In the genomic region with DNA sequence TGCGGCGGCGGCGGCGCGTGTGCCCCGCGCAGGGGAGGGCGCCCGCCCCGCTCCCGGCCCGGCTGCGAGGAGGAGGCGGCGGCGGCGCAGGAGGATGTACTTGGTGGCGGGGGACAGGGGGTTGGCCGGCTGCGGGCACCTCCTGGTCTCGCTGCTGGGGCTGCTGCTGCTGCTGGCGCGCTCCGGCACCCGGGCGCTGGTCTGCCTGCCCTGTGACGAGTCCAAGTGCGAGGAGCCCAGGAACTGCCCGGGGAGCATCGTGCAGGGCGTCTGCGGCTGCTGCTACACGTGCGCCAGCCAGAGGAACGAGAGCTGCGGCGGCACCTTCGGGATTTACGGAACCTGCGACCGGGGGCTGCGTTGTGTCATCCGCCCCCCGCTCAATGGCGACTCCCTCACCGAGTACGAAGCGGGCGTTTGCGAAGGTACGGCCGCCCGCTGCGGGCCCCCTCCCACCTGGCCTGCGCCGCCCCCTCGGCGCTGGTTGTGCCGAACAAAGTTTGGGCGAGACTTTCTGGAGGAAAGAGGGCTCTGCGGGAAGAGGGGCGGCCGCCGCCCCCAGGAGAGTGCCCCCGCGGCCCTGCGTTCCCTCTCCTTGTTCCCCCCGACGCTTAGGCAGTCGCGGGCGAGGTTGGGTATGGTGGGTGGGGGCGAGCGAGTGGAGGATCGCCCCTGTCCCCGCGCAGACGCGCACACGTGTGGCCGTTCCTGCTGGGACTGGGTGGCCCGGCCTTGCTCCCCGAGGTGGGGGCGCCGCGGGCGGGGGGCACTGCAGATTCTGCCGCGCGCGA, we compare ENCODE assay signal across 1 cellular context.
TF ChIP-seq lines count a peak whose summit lies in the region.

No MANE protein-coding gene starts in this region.

TF ChIP-seq in HepG2, 621 proteins besides CTCF, POLR2A, EP300 and RAD21 (continued from another document and continues in another):
- TF ChIP-seq, protein P1, sequence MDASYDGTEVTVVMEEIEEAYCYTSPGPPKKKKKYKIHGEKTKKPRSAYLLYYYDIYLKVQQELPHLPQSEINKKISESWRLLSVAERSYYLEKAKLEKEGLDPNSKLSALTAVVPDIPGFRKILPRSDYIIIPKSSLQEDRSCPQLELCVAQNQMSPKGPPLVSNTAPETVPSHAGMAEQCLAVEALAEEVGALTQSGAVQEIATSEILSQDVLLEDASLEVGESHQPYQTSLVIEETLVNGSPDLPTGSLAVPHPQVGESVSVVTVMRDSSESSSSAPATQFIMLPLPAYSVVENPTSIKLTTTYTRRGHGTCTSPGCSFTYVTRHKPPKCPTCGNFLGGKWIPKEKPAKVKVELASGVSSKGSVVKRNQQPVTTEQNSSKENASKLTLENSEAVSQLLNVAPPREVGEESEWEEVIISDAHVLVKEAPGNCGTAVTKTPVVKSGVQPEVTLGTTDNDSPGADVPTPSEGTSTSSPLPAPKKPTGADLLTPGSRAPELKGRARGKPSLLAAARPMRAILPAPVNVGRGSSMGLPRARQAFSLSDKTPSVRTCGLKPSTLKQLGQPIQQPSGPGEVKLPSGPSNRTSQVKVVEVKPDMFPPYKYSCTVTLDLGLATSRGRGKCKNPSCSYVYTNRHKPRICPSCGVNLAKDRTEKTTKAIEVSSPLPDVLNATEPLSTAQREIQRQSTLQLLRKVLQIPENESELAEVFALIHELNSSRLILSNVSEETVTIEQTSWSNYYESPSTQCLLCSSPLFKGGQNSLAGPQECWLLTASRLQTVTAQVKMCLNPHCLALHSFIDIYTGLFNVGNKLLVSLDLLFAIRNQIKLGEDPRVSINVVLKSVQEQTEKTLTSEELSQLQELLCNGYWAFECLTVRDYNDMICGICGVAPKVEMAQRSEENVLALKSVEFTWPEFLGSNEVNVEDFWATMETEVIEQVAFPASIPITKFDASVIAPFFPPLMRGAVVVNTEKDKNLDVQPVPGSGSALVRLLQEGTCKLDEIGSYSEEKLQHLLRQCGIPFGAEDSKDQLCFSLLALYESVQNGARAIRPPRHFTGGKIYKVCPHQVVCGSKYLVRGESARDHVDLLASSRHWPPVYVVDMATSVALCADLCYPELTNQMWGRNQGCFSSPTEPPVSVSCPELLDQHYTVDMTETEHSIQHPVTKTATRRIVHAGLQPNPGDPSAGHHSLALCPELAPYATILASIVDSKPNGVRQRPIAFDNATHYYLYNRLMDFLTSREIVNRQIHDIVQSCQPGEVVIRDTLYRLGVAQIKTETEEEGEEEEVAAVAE (CRISPR knock-in tag; IDR thresholded peaks at IDR 0.05; ENCODE audit: borderline replicate concordance): no peak
- no peak for TF ChIP-seq CREM (IDR thresholded peaks at IDR 0.05)
- no peak for TF ChIP-seq CREM (CRISPR knock-in tag; IDR thresholded peaks at IDR 0.05)
- no peak for TF ChIP-seq RXRB (CRISPR knock-in tag; IDR thresholded peaks at IDR 0.05; ENCODE audit: borderline replicate concordance)
- no peak for TF ChIP-seq ZNF83 (CRISPR knock-in tag; IDR thresholded peaks at IDR 0.05; ENCODE audit: borderline replicate concordance)
- TF ChIP-seq ZNF761 (CRISPR knock-in tag; conservative IDR thresholded peaks at IDR 0.05): no peak
- no peak for TF ChIP-seq ZNF605 (CRISPR knock-in tag; IDR thresholded peaks at IDR 0.05)
- TF ChIP-seq HOXA3 (CRISPR knock-in tag; IDR thresholded peaks at IDR 0.05): no peak
- no peak for TF ChIP-seq TOE1 (CRISPR knock-in tag; IDR thresholded peaks at IDR 0.05)
- TF ChIP-seq PITX1 (CRISPR knock-in tag; IDR thresholded peaks at IDR 0.05): peak; percentile 58
- TF ChIP-seq, protein P2, sequence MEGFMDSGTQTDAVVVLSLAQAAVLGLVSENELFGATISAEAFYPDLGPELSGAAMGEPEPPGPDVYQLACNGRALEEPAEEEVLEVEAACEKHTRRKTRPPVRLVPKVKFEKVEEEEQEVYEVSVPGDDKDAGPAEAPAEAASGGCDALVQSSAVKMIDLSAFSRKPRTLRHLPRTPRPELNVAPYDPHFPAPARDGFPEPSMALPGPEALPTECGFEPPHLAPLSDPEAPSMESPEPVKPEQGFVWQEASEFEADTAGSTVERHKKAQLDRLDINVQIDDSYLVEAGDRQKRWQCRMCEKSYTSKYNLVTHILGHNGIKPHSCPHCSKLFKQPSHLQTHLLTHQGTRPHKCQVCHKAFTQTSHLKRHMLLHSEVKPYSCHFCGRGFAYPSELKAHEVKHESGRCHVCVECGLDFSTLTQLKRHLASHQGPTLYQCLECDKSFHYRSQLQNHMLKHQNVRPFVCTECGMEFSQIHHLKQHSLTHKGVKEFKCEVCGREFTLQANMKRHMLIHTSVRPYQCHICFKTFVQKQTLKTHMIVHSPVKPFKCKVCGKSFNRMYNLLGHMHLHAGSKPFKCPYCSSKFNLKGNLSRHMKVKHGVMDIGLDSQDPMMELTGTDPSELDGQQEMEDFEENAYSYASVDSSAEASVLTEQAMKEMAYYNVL (CRISPR knock-in tag; IDR thresholded peaks at IDR 0.05; ENCODE audit: borderline replicate concordance): no peak; the same call in 1 of the 2 replicates
- no peak for TF ChIP-seq CREB3 (CRISPR knock-in tag; IDR thresholded peaks at IDR 0.05)
- TF ChIP-seq ISX (CRISPR knock-in tag; conservative IDR thresholded peaks at IDR 0.05): no peak
- TF ChIP-seq ZSCAN31 (CRISPR knock-in tag; IDR thresholded peaks at IDR 0.05; ENCODE audit: low read depth): no peak; the same call in 1 of the 2 replicates
- TF ChIP-seq ZNF619 (CRISPR knock-in tag; IDR thresholded peaks at IDR 0.05): no peak
- no peak for TF ChIP-seq KDM5A (IDR thresholded peaks at IDR 0.05; ENCODE audit: borderline replicate concordance, low read length)
- no peak for TF ChIP-seq MBNL3 (CRISPR knock-in tag; conservative IDR thresholded peaks at IDR 0.05)
- TF ChIP-seq, protein P3, sequence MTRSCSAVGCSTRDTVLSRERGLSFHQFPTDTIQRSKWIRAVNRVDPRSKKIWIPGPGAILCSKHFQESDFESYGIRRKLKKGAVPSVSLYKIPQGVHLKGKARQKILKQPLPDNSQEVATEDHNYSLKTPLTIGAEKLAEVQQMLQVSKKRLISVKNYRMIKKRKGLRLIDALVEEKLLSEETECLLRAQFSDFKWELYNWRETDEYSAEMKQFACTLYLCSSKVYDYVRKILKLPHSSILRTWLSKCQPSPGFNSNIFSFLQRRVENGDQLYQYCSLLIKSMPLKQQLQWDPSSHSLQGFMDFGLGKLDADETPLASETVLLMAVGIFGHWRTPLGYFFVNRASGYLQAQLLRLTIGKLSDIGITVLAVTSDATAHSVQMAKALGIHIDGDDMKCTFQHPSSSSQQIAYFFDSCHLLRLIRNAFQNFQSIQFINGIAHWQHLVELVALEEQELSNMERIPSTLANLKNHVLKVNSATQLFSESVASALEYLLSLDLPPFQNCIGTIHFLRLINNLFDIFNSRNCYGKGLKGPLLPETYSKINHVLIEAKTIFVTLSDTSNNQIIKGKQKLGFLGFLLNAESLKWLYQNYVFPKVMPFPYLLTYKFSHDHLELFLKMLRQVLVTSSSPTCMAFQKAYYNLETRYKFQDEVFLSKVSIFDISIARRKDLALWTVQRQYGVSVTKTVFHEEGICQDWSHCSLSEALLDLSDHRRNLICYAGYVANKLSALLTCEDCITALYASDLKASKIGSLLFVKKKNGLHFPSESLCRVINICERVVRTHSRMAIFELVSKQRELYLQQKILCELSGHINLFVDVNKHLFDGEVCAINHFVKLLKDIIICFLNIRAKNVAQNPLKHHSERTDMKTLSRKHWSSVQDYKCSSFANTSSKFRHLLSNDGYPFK (CRISPR knock-in tag; IDR thresholded peaks at IDR 0.05; ENCODE audit: borderline replicate concordance): 0 out of 2 replicates have a peak, but pooled peaks have one; percentile 21
- no peak for TF ChIP-seq NBN (conservative IDR thresholded peaks at IDR 0.05)
- no peak for TF ChIP-seq ZNF317 (CRISPR knock-in tag; IDR thresholded peaks at IDR 0.05)
- TF ChIP-seq ZNF543 (CRISPR knock-in tag; IDR thresholded peaks at IDR 0.05): no peak; the same call in 1 of the 2 replicates
- no peak for TF ChIP-seq ZNF484 (CRISPR knock-in tag; IDR thresholded peaks at IDR 0.05; ENCODE audit: borderline replicate concordance, low read depth)
- TF ChIP-seq ZNF260 (CRISPR knock-in tag; IDR thresholded peaks at IDR 0.05; ENCODE audit: borderline replicate concordance, low read depth): no peak
- TF ChIP-seq ZNF782 (CRISPR knock-in tag; IDR thresholded peaks at IDR 0.05; ENCODE audit: borderline replicate concordance): no peak; the same call in 1 of the 2 replicates
- 0 out of 2 replicates have a peak, but pooled peaks have one; percentile 5 for TF ChIP-seq SOX5 (CRISPR knock-in tag; IDR thresholded peaks at IDR 0.05; ENCODE audit: borderline replicate concordance)
- no peak for TF ChIP-seq ZNF30 (CRISPR knock-in tag; IDR thresholded peaks at IDR 0.05)
- no peak for TF ChIP-seq ZBTB38 (CRISPR knock-in tag; IDR thresholded peaks at IDR 0.05)
- TF ChIP-seq PTBP1 (IDR thresholded peaks at IDR 0.05; ENCODE audit: low read depth, low read length, poor library complexity, severe bottlenecking): no peak
- TF ChIP-seq ZNF768 (CRISPR knock-in tag; IDR thresholded peaks at IDR 0.05): no peak
- no peak for TF ChIP-seq NKX3-1 (CRISPR knock-in tag; IDR thresholded peaks at IDR 0.05)
- TF ChIP-seq, protein P4, sequence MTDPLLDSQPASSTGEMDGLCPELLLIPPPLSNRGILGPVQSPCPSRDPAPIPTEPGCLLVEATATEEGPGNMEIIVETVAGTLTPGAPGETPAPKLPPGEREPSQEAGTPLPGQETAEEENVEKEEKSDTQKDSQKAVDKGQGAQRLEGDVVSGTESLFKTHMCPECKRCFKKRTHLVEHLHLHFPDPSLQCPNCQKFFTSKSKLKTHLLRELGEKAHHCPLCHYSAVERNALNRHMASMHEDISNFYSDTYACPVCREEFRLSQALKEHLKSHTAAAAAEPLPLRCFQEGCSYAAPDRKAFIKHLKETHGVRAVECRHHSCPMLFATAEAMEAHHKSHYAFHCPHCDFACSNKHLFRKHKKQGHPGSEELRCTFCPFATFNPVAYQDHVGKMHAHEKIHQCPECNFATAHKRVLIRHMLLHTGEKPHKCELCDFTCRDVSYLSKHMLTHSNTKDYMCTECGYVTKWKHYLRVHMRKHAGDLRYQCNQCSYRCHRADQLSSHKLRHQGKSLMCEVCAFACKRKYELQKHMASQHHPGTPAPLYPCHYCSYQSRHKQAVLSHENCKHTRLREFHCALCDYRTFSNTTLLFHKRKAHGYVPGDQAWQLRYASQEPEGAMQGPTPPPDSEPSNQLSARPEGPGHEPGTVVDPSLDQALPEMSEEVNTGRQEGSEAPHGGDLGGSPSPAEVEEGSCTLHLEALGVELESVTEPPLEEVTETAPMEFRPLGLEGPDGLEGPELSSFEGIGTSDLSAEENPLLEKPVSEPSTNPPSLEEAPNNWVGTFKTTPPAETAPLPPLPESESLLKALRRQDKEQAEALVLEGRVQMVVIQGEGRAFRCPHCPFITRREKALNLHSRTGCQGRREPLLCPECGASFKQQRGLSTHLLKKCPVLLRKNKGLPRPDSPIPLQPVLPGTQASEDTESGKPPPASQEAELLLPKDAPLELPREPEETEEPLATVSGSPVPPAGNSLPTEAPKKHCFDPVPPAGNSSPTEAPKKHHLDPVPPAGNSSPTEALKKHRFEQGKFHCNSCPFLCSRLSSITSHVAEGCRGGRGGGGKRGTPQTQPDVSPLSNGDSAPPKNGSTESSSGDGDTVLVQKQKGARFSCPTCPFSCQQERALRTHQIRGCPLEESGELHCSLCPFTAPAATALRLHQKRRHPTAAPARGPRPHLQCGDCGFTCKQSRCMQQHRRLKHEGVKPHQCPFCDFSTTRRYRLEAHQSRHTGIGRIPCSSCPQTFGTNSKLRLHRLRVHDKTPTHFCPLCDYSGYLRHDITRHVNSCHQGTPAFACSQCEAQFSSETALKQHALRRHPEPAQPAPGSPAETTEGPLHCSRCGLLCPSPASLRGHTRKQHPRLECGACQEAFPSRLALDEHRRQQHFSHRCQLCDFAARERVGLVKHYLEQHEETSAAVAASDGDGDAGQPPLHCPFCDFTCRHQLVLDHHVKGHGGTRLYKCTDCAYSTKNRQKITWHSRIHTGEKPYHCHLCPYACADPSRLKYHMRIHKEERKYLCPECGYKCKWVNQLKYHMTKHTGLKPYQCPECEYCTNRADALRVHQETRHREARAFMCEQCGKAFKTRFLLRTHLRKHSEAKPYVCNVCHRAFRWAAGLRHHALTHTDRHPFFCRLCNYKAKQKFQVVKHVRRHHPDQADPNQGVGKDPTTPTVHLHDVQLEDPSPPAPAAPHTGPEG (CRISPR knock-in tag; IDR thresholded peaks at IDR 0.05): no peak
- no peak for TF ChIP-seq KLF12 (CRISPR knock-in tag; IDR thresholded peaks at IDR 0.05; ENCODE audit: borderline replicate concordance)
- TF ChIP-seq DMTF1 (CRISPR knock-in tag; IDR thresholded peaks at IDR 0.05): no peak
- no peak for TF ChIP-seq MTA3 (CRISPR knock-in tag; IDR thresholded peaks at IDR 0.05)
- TF ChIP-seq TMF1 (CRISPR knock-in tag; IDR thresholded peaks at IDR 0.05; ENCODE audit: low read depth): peak; percentile 55; the same call in 1 of the 2 replicates
- peak; percentile 80; the same call in 1 of the 2 replicates for TF ChIP-seq ZSCAN25 (CRISPR knock-in tag; IDR thresholded peaks at IDR 0.05)
- no peak for TF ChIP-seq ZNF780A (CRISPR knock-in tag; IDR thresholded peaks at IDR 0.05)
- 0 out of 2 replicates have a peak, but pooled peaks have one; percentile 28 for TF ChIP-seq HINFP (CRISPR knock-in tag; IDR thresholded peaks at IDR 0.05; ENCODE audit: low read depth)
- no peak for TF ChIP-seq SPEN (CRISPR knock-in tag; IDR thresholded peaks at IDR 0.05; ENCODE audit: low read depth)
